ENCODE assay signal across 10 cellular contexts in the genomic region with DNA sequence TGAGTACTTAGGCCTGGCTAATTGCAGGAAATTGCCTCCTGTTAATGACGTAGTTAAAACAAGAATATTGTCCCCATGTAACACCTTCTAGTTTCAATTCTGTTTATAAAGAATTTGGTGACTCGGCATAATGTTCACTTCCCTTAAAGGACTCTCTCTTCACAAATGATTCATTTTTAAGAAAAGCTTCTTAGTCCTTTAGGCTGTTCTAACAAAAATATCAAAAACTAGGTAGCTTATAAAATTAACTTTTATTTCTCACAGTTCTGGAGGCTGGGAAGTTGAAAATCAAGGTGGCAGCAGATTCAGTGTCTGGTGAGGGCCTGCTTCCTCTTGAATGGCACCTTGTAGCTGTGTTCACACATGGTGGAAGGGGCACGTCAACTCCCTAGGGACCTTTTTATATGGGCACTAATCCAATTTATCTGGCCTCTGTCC. TPM values are rescaled to one million over a fixed set of nuclear protein-coding genes. Genes with fewer than 3 reads are reported as not detected.
DNase-seq lines count a peak whose midpoint lies in the region; ATAC-seq and TF ChIP-seq lines count a peak whose summit lies in the region.
"Had no signal": no experiment of that assay in that cellular context is flagged by ENCODE, and none has a peak within 500 bp of the region (broad histone marks: within the 10 kb centered on the region; RNA-seq: fewer than 3 reads in every experiment).

No MANE protein-coding gene starts in this region.

- no peaks in the 10 kb centered on the region for H3K27me3 ChIP-seq in OCI-LY3 (ENCODE audit: low read depth, low read length)
- H3K27me3 ChIP-seq: esophagus squamous epithelium had no signal

- H3K9ac ChIP-seq in OCI-LY3 (ENCODE audit: low read length), result peak overlapping the region; percentile 50; the same call in 1 of the 2 replicates

- no peak for TF ChIP-seq POLR2A in GM18505 (IDR thresholded peaks at IDR 0.05; ENCODE audit: borderline replicate concordance, extremely low read depth, insufficient read depth, insufficient read length)

- H3K4me3 ChIP-seq in OCI-LY3 (ENCODE audit: low read length), result peak overlapping the region; percentile 38
- H3K4me3 ChIP-seq: esophagus squamous epithelium had no signal

- TF ChIP-seq CTCF in OCI-LY3 (IDR thresholded peaks at IDR 0.05; ENCODE audit: low read depth, low read length), result no peak

- no peaks in the 10 kb centered on the region for H4K20me1 ChIP-seq in OCI-LY3 (ENCODE audit: insufficient read depth, low read length)

- peak overlapping the region; percentile 84 for H3K27ac ChIP-seq in OCI-LY3 (ENCODE audit: low read length)
- no peak overlapping the region for H3K27ac ChIP-seq in substantia nigra (ENCODE audit: low read depth, low read length, poor library complexity, severe bottlenecking)
- H3K27ac ChIP-seq: esophagus squamous epithelium had no signal

- no peaks in the 10 kb centered on the region for H3K36me3 ChIP-seq in OCI-LY3 (replicated peaks; ENCODE audit: low read depth, low read length)
- H3K36me3 ChIP-seq: esophagus squamous epithelium had no signal

- no peaks in the 10 kb centered on the region for H3K79me2 ChIP-seq in OCI-LY3 (ENCODE audit: low read length)

- peaks cover 45% of the 10 kb centered on the region for H3K4me1 ChIP-seq in OCI-LY3 (ENCODE audit: low read length)
- H3K4me1 ChIP-seq: esophagus squamous epithelium had no signal

- ATAC-seq in GM18505 (IDR thresholded peaks at IDR 0.05; ENCODE audit: unreplicated experiment), result peak; percentile 91
- ATAC-seq in GM21360 (IDR thresholded peaks at IDR 0.05; ENCODE audit: unreplicated experiment), result peak; percentile 87
- ATAC-seq in HG03066 (IDR thresholded peaks at IDR 0.05; ENCODE audit: low read depth, unreplicated experiment), result peak; percentile 85
- ATAC-seq: left ventricle myocardium superior had no signal

- DNase-seq in mucosa of gallbladder (ENCODE audit: low spot score) (no peak), substantia nigra (lab: John Stamatoyannopoulos, UW) (no peak), cortex of kidney (lab: John Stamatoyannopoulos, UW) (no peak)
- no peak for DNase-seq in effector CD8-positive, alpha-beta T cell (lab: John Stamatoyannopoulos, UW)
- DNase-seq: esophagus squamous epithelium, left ventricle myocardium superior had no signal

- H3K4me2 ChIP-seq in OCI-LY3 (ENCODE audit: low read length), result peak overlapping the region; percentile 64

- no peaks in the 10 kb centered on the region for H3K9me3 ChIP-seq in OCI-LY3 (ENCODE audit: insufficient read depth, low read length)
- H3K9me3 ChIP-seq: esophagus squamous epithelium had no signal

- peak overlapping the region; percentile 79; the same call in 1 of the 2 replicates for H2AFZ ChIP-seq in OCI-LY3 (ENCODE audit: low read depth, low read length)

RNA-seq across cellular contexts. Expression of a gene that starts 23.8 kb away (rescaled TPM):
- total RNA-seq in mucosa of gallbladder, result 0.55 TPM
